1 cellular context compared by ENCODE assay signal in the genomic region with DNA sequence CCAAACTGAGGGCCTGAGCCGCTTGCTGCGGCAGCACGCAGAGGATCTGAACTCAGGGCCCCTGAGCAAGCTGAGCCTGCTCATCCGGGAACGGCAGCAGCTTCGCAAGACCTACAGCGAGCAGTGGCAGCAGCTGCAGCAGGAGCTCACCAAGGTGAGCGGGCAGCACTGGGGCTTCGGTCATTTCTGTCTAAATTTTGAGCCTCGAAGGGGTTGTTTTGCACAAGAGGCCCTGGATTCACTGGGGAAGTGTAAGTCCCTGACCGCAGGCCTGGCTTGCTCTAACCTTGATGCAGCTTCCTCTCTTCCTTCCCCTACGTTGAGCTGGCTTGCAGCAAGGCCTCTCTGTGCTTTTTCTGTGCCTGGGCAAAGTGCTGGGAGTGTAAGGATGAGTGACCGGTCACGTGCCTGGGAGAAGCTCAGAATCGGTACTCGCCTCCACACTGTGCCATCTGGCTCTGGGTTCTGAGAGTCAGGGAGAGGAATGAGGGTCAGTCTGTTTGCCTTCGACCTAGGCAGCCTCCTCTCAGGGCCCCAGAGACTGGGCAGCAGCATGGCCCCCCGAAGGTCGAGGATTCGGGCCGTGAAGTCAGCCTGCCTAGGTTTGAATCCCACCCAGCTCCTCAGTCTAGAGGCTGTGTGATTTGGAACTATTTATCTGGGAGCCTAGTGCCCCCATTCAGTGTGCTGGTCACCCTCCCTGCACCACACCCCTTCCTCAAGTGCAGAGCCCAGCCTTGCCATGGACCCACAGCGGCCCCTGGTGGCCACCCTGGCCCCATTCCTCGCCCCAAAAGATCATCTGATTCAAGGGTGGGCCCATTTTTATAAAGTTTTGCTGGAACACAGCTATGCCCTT.
TF ChIP-seq lines count a peak whose summit lies in the region.

No MANE protein-coding gene starts in this region.

TF ChIP-seq in endothelial cell of umbilical vein, 7 proteins besides CTCF, POLR2A, EP300 and RAD21:
- TF ChIP-seq MYC (IDR thresholded peaks at IDR 0.05; ENCODE audit: low read depth, low read length) = no peak
- TF ChIP-seq GATA2 (IDR thresholded peaks at IDR 0.05; ENCODE audit: insufficient read depth, insufficient read length, low read depth, low read length) = no peak
- TF ChIP-seq EZH2 (IDR thresholded peaks at IDR 0.05; ENCODE audit: borderline replicate concordance, low read depth, low read length, severe bottlenecking) = no peak
- no peak for TF ChIP-seq FOS (IDR thresholded peaks at IDR 0.05; ENCODE audit: borderline replicate concordance, insufficient read depth, low read length)
- no peak for TF ChIP-seq POLR2AphosphoS5 (IDR thresholded peaks at IDR 0.05; ENCODE audit: insufficient read depth, low read depth, low read length)
- TF ChIP-seq, protein P1, sequence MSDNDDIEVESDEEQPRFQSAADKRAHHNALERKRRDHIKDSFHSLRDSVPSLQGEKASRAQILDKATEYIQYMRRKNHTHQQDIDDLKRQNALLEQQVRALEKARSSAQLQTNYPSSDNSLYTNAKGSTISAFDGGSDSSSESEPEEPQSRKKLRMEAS (IDR thresholded peaks at IDR 0.05; ENCODE audit: insufficient read depth, insufficient read length) = no peak
- no peak for TF ChIP-seq JUN (IDR thresholded peaks at IDR 0.05; ENCODE audit: borderline replicate concordance, insufficient read depth, insufficient read length, low read depth)
